Comparison of ENCODE assay signal across 13 cellular contexts in genomic region chr3:13536832-13537231, GRCh38. TPM values are rescaled to one million over a fixed set of nuclear protein-coding genes. Genes with fewer than 3 reads are reported as not detected.
DNase-seq lines count a peak whose midpoint lies in the region; ATAC-seq and TF ChIP-seq lines count a peak whose summit lies in the region.
"Had no signal": no experiment of that assay in that cellular context is flagged by ENCODE, and none has a peak within 500 bp of the region (broad histone marks: within the 10 kb centered on the region; RNA-seq: fewer than 3 reads in every experiment).

No MANE protein-coding gene starts in this region.

- peak overlapping the region; percentile 55 to 97 (median 73) for H3K27ac Mint-ChIP-seq in brain
- peak overlapping the region; percentile 26 to 72 (median 29) for H3K27ac Mint-ChIP-seq in nephron
- H3K27ac Mint-ChIP-seq: activated CD4-positive, alpha-beta T cell treated with anti-CD3 and anti-CD28 coated beads for 36 hours; activated T-helper 2 cell treated with anti-CD3 and anti-CD28 coated beads, Interferon-gamma antibody, Interleukin-2, Interleukin-4, amounts not matched to agents 10 μg/mL and 5 μg/mL and 100 μg/mL, durations not matched to agents 14 hours and 24 hours and 36 hours; stimulated activated effector memory CD8-positive, alpha-beta T cell treated with anti-CD3 and anti-CD28 coated beads, Interleukin-12 subunit alpha, Interleukin-12 subunit beta, amount 100 ng/mL, for 72 hours had no signal

- H3K4me1 Mint-ChIP-seq in brain = peaks cover 28% of the 10 kb centered on the region
- H3K4me1 Mint-ChIP-seq in nephron = peaks cover 26% of the 10 kb centered on the region

- intact Hi-C loops in mucosa of descending colon (cut with DNase I, micrococcal nuclease) = no loop called here

- H3K9me3 ChIP-seq in KOPT-K1 (ENCODE audit: insufficient read depth, low read length, poor library complexity, severe bottlenecking) = peaks cover 8% of the 10 kb centered on the region
- no peaks in the 10 kb centered on the region for H3K9me3 ChIP-seq in mucosa of descending colon

- no peaks in the 10 kb centered on the region for H3K4me1 ChIP-seq in mucosa of descending colon (ENCODE audit: low read depth)

- H3K9me3 Mint-ChIP-seq in brain (peaks cover 0 to 8% (median 3%) of the 10 kb centered on the region in 5 experiments), nephron (peaks cover 2% of the 10 kb centered on the region)
- H3K9me3 Mint-ChIP-seq: activated T-helper 2 cell treated with anti-CD3 and anti-CD28 coated beads, Interferon-gamma antibody, Interleukin-2, Interleukin-4, amounts not matched to agents 10 μg/mL and 5 μg/mL and 100 μg/mL, durations not matched to agents 14 hours and 24 hours and 36 hours; stimulated activated effector memory CD8-positive, alpha-beta T cell treated with anti-CD3 and anti-CD28 coated beads, Interleukin-12 subunit alpha, Interleukin-12 subunit beta, amount 100 ng/mL, for 72 hours had no signal

- TF ChIP-seq CTCF in brain (conservative IDR thresholded peaks at IDR 0.05) = no peak
- no peak for TF ChIP-seq CTCF in nephron (IDR thresholded peaks at IDR 0.05; ENCODE audit: unreplicated experiment in 3 of 3)
- no peak for TF ChIP-seq CTCF in mucosa of descending colon (IDR thresholded peaks at IDR 0.05)

- peak overlapping the region; percentile 54 for H3K27ac ChIP-seq in KOPT-K1 (ENCODE audit: low read depth, low read length, poor library complexity, severe bottlenecking)

- DNase-seq in CMK (ENCODE audit: low read depth) (peak; percentile 51), amygdala (lab: John Stamatoyannopoulos, UW) (no peak), mucosa of descending colon (no peak), GOT3 (lab: John Stamatoyannopoulos, UW) (no peak)
- DNase-seq: activated CD4-positive, alpha-beta T cell treated with anti-CD3 and anti-CD28 coated beads for 36 hours; COR-L47; islet precursor cell had no signal

- H3K27me3 Mint-ChIP-seq in brain (peaks cover 7% of the 10 kb centered on the region), nephron (ENCODE audit: low read depth) (peaks cover 19% of the 10 kb centered on the region)

- no peaks in the 10 kb centered on the region for H3K36me3 Mint-ChIP-seq in brain
- H3K36me3 Mint-ChIP-seq in nephron (ENCODE audit: low read depth) = no peaks in the 10 kb centered on the region
- H3K36me3 Mint-ChIP-seq: stimulated activated effector memory CD8-positive, alpha-beta T cell treated with anti-CD3 and anti-CD28 coated beads, Interleukin-12 subunit alpha, Interleukin-12 subunit beta, amount 100 ng/mL, for 72 hours had no signal

- H3K36me3 ChIP-seq in KOPT-K1 (ENCODE audit: insufficient read depth, low read length) = no peaks in the 10 kb centered on the region
- H3K36me3 ChIP-seq in mucosa of descending colon (ENCODE audit: low read depth) = no peaks in the 10 kb centered on the region

- H3K4me3 Mint-ChIP-seq in brain (no peak overlapping the region), nephron (peak overlapping the region in 1 of 3 experiments; percentile 29)
- H3K4me3 Mint-ChIP-seq: activated CD4-positive, alpha-beta T cell treated with anti-CD3 and anti-CD28 coated beads for 36 hours; stimulated activated effector memory CD8-positive, alpha-beta T cell treated with anti-CD3 and anti-CD28 coated beads, Interleukin-12 subunit alpha, Interleukin-12 subunit beta, amount 100 ng/mL, for 72 hours had no signal

- ATAC-seq in HG03280 (IDR thresholded peaks at IDR 0.05; ENCODE audit: unreplicated experiment) = no peak
- ATAC-seq in mucosa of descending colon = no peak
- ATAC-seq: activated CD4-positive, alpha-beta T cell treated with anti-CD3 and anti-CD28 coated beads for 36 hours; stimulated activated effector memory CD8-positive, alpha-beta T cell treated with anti-CD3 and anti-CD28 coated beads, Interleukin-12 subunit alpha, Interleukin-12 subunit beta, amount 100 ng/mL, for 72 hours had no signal

- H3K4me3 ChIP-seq in mucosa of descending colon = no peak overlapping the region

RNA-seq across cellular contexts. Expression of gene FBLN2, which starts 12.1 kb away (rescaled TPM):
- 3.6 TPM for polyA plus RNA-seq in brain (ENCODE audit: insufficient read depth, low read depth, low replicate concordance)
- total RNA-seq in mucosa of descending colon = 10 to 100 TPM; 10.2 to 48.9 (median 30.5) TPM
- total RNA-seq: activated T-helper 2 cell treated with anti-CD3 and anti-CD28 coated beads, Interferon-gamma antibody, Interleukin-2, Interleukin-4, amounts not matched to agents 10 μg/mL and 5 μg/mL and 100 μg/mL, durations not matched to agents 14 hours and 24 hours and 36 hours had no signal

RNA-seq across cellular contexts. Expression of gene HDAC11, which starts 56.7 kb away (rescaled TPM):
- 54.1 TPM for polyA plus RNA-seq in brain (ENCODE audit: insufficient read depth, low read depth, low replicate concordance)
- total RNA-seq in mucosa of descending colon = 10 to 100 TPM; 23.0 to 28.7 (median 25.3) TPM
